10 cellular contexts compared by ENCODE assay signal in the genomic region with DNA sequence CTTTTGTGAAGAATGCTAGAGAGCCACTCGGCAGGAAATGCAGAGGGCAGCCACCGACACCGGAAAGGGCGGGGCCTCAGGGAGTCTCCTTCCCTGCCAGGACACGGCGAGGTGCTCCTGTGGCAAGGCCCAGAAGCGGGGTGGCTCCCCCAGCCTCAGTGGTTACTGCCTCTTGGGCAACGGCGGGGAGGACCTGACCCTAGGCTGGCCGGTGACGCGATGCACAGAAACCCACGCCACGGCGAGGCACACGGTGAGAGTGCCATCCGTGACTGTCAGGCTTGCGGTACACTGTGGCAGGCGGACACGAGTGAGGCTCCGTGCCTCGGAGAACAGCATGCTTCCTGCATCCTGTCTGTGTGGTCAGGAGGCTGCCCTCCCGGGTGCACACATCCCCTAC. TPM values are rescaled to one million over a fixed set of nuclear protein-coding genes. Genes with fewer than 3 reads are reported as not detected.
DNase-seq lines count a peak whose midpoint lies in the region; FAIRE-seq and TF ChIP-seq lines count a peak whose summit lies in the region.
"Had no signal": no experiment of that assay in that cellular context is flagged by ENCODE, and none has a peak within 500 bp of the region (broad histone marks: within the 10 kb centered on the region; RNA-seq: fewer than 3 reads in every experiment).

No MANE protein-coding gene starts in this region.

- TF ChIP-seq POLR2A in H1 (IDR thresholded peaks at IDR 0.05; ENCODE audit: control extremely low read depth in 1 of 2, low read depth in 2 of 2, low read length in 2 of 2) (no peak), H54 (IDR thresholded peaks at IDR 0.05; ENCODE audit: low read depth, low read length) (no peak), adrenal gland (IDR thresholded peaks at IDR 0.05) (no peak)

- no peak overlapping the region for H3K4ac ChIP-seq in H1 (replicated peaks; ENCODE audit: insufficient read length, low read depth, low read length)

- no peaks in the 10 kb centered on the region; a peak in 1 of 7 replicates for H3K4me1 ChIP-seq in H1 (replicated peaks in 1 of 4; ENCODE audit: control insufficient read depth in 3 of 4, insufficient read depth in 4 of 4, low read length in 3 of 4)
- no peaks in the 10 kb centered on the region for H3K4me1 ChIP-seq in adrenal gland (replicated peaks in 1 of 2)

- H2BK12ac ChIP-seq in H1 (ENCODE audit: low read depth, low read length), result no peak overlapping the region; the same call in 1 of the 2 replicates

- no peak overlapping the region for H3K18ac ChIP-seq in H1 (ENCODE audit: extremely low read depth, low read length)

- no peak overlapping the region for H3K14ac ChIP-seq in H1 (ENCODE audit: insufficient read length)

- POLR2A ChIA-PET in H1 (lab: Charles Lee; ENCODE audit: partially characterized antibody), result no interaction called here

- no peak overlapping the region for H4K5ac ChIP-seq in H1 (ENCODE audit: insufficient read length, low read depth, low read length)

- WGBS in H1 (ENCODE audit: extremely low coverage in 1 of 2, insufficient coverage in 1 of 2, insufficient read length in 1 of 2, insufficient replicate concordance in 2 of 2, low coverage in 1 of 2, low lambda C conversion rate in 2 of 2, missing lambda C conversion rate in 1 of 2), 2 experiments, result 93% methylated on average over 23 of the region's 23 CpGs; no CpG with 5 or more reads in 1 of the 2 experiments
- WGBS in adrenal gland, 4 donors, result 74 to 93% (median 81%) methylated on average over 4 to 23 of the region's 23 CpGs

- no peak overlapping the region for H2BK120ac ChIP-seq in H1 (replicated peaks; ENCODE audit: low read depth, low read length)

- H2BK20ac ChIP-seq in H1 (ENCODE audit: low read length), result no peak overlapping the region

- no peak for TF ChIP-seq RAD21 in H1 (IDR thresholded peaks at IDR 0.05 in 1 of 2, conservative IDR thresholded peaks at IDR 0.05 in 1 of 2; ENCODE audit: low read depth in 2 of 2, low read length in 2 of 2)

- no peak overlapping the region for H3K9ac ChIP-seq in H1 (replicated peaks in 1 of 4; ENCODE audit: extremely low read depth in 1 of 4, low read depth in 3 of 4, low read length in 3 of 4)

- no peak overlapping the region for H3K4me2 ChIP-seq in H1 (ENCODE audit: insufficient read depth in 1 of 2, low read depth in 2 of 2, low read length in 2 of 2)

- H3K23ac ChIP-seq in H1 (ENCODE audit: insufficient read length), result no peak overlapping the region

- no peaks in the 10 kb centered on the region; the same call in 1 of the 2 replicates for H3K79me1 ChIP-seq in H1 (ENCODE audit: low read depth, low read length)

- CTCF ChIA-PET in H1 (lab: Charles Lee; ENCODE audit: partially characterized antibody), result interaction anchor here (1.3 to 5.9 kb wide), 4 partner anchors 15 to 170 kb away, joined by 4 to 60 read pairs (median 10); no protein-coding TSS in a partner anchor

- intact Hi-C loops in adrenal gland (cut with DNase I), result no loop called here

- H4K8ac ChIP-seq in H1 (ENCODE audit: extremely low read depth, insufficient read depth, low read length), result no peak overlapping the region

- no peaks in the 10 kb centered on the region for H3K79me2 ChIP-seq in H1 (ENCODE audit: control insufficient read depth in 1 of 2, insufficient read depth in 2 of 2, low read length in 2 of 2)

- no peak for TF ChIP-seq EP300 in H1 (IDR thresholded peaks at IDR 0.05; ENCODE audit: borderline replicate concordance in 1 of 2, low read depth in 2 of 2, low read length in 2 of 2)

- H3K27me3 ChIP-seq in H1 (replicated peaks in 1 of 4; ENCODE audit: control insufficient read depth in 3 of 4, extremely low read depth in 1 of 4, insufficient read depth in 3 of 4, low read length in 3 of 4) (no peaks in the 10 kb centered on the region; a peak in 1 of 7 replicates), adrenal gland (no peaks in the 10 kb centered on the region)
- H3K27me3 ChIP-seq: tibial artery had no signal

- H3K9me3 ChIP-seq in H1 (ENCODE audit: insufficient read depth in 2 of 2, low read depth in 1 of 2, low read length in 1 of 2) (no peaks in the 10 kb centered on the region), adrenal gland (replicated peaks in 1 of 3) (no peaks in the 10 kb centered on the region)
- H3K9me3 ChIP-seq: tibial artery had no signal

- FAIRE-seq in H1 (lab: Jason Lieb, UNC), result no peak
- no peak for FAIRE-seq in H54 (lab: Jason Lieb, UNC)

- H3K27ac ChIP-seq in H1 (ENCODE audit: low read depth, low read length) (no peak overlapping the region), adrenal gland (no peak overlapping the region)
- H3K27ac ChIP-seq: tibial artery had no signal

- no peak overlapping the region for H3K56ac ChIP-seq in H1 (replicated peaks; ENCODE audit: insufficient read length, low read depth, low read length)

- no peak for TF ChIP-seq CTCF in H1 (IDR thresholded peaks at IDR 0.05; ENCODE audit: control extremely low read depth in 1 of 3, insufficient read depth in 1 of 3, low read depth in 1 of 3, low read length in 3 of 3)
- TF ChIP-seq CTCF in adrenal gland (IDR thresholded peaks at IDR 0.05), result no peak

- DNase-seq in T-helper 1 cell (peak in 4 of 5 donors; percentile 35 to 59 (median 37)), H1 (ENCODE audit: low read depth in 1 of 2, low spot score in 2 of 2) (no peak), NCI-H146 treated with DMSO at 0.1 percent for 48 hours (lab: John Stamatoyannopoulos, UW; ENCODE audit: unreplicated experiment) (no peak), H54 (ENCODE audit: insufficient read length, low spot score) (no peak), adrenal gland (no peak), COLO668 (lab: John Stamatoyannopoulos, UW; ENCODE audit: unreplicated experiment) (no peak)
- DNase-seq in activated T-cell treated with anti-CD3 and anti-CD28 coated beads, Interleukin-2, amount 50 U/mL, for 1 hour, result peak; percentile 53
- DNase-seq in stimulated activated CD8-positive, alpha-beta memory T cell treated with anti-CD3 and anti-CD28 coated beads, Interleukin-15, amount 100 ng/mL, for 48 hours (ENCODE audit: low read depth in 2 of 2), result peak; percentile 38 to 39
- DNase-seq: NCI-H1694, tibial artery had no signal

- H3K36me3 ChIP-seq in H1 (ENCODE audit: control insufficient read depth in 2 of 4, insufficient read depth in 4 of 4, low read length in 3 of 4), result peaks cover 0 to 27% (median 6%) of the 10 kb centered on the region in 4 experiments; a peak in 5 of 8 replicates
- peaks cover 0 to 74% of the 10 kb centered on the region in 2 donors for H3K36me3 ChIP-seq in adrenal gland (replicated peaks in 1 of 2)

- H2AFZ ChIP-seq in H1 (ENCODE audit: low read length), result no peak overlapping the region

- H3K4me3 ChIP-seq in H1 (ENCODE audit: extremely low read depth in 1 of 4, insufficient read depth in 2 of 4, low read depth in 3 of 4, low read length in 4 of 4), result no peak overlapping the region
- no peak overlapping the region for H3K4me3 ChIP-seq in adrenal gland
- H3K4me3 ChIP-seq: tibial artery had no signal

- peaks cover 0 to 2% of the 10 kb centered on the region in 2 experiments for H4K20me1 ChIP-seq in H1 (replicated peaks in 1 of 2; ENCODE audit: control insufficient read depth in 1 of 2, insufficient read depth in 2 of 2, low read length in 2 of 2)

- H2BK5ac ChIP-seq in H1 (ENCODE audit: low read depth, low read length), result peak overlapping the region; percentile 77

- no peaks in the 10 kb centered on the region for H3K23me2 ChIP-seq in H1 (ENCODE audit: low read depth, low read length)

- H2AK5ac ChIP-seq in H1 (ENCODE audit: low read depth, low read length), result no peak overlapping the region

- H2BK15ac ChIP-seq in H1 (ENCODE audit: low read length), result no peak overlapping the region

- H4K91ac ChIP-seq in H1 (replicated peaks; ENCODE audit: insufficient read length, low read length), result peak overlapping the region; percentile 39

TF ChIP-seq in H1, 55 proteins besides CTCF, POLR2A, EP300 and RAD21:
- TF ChIP-seq FOSL1 (IDR thresholded peaks at IDR 0.05; ENCODE audit: insufficient read depth, low read depth, low read length) (no peak), RBBP5 (IDR thresholded peaks at IDR 0.05; ENCODE audit: borderline replicate concordance, low read depth, low read length) (no peak), NANOG (IDR thresholded peaks at IDR 0.05; ENCODE audit: insufficient read depth, low read depth, low read length, poor library complexity, severe bottlenecking) (no peak), SUZ12 (IDR thresholded peaks at IDR 0.05; ENCODE audit: low read length) (no peak), JUN (IDR thresholded peaks at IDR 0.05; ENCODE audit: low read depth, low read length) (no peak), RNF2 (IDR thresholded peaks at IDR 0.05; ENCODE audit: borderline replicate concordance, low read depth, low read length, missing control alignments, poor library complexity, severe bottlenecking) (no peak), TEAD4 (IDR thresholded peaks at IDR 0.05; ENCODE audit: low read depth, low read length) (no peak), GTF2F1 (IDR thresholded peaks at IDR 0.05; ENCODE audit: borderline replicate concordance, low read depth, low read length) (no peak), CREB1 (IDR thresholded peaks at IDR 0.05) (no peak), ASH2L (IDR thresholded peaks at IDR 0.05; ENCODE audit: low read length) (no peak)
- TF ChIP-seq, protein P1, sequence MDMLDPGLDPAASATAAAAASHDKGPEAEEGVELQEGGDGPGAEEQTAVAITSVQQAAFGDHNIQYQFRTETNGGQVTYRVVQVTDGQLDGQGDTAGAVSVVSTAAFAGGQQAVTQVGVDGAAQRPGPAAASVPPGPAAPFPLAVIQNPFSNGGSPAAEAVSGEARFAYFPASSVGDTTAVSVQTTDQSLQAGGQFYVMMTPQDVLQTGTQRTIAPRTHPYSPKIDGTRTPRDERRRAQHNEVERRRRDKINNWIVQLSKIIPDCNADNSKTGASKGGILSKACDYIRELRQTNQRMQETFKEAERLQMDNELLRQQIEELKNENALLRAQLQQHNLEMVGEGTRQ (IDR thresholded peaks at IDR 0.05; ENCODE audit: low read length), result no peak
TF ChIP-seq in H1: peak in this region for 0.

RNA-seq across cellular contexts. Expression of a gene that starts 47.8 kb away (rescaled TPM):
- not detected in 2 replicates for total RNA-seq in H1 (2021; fragmentation: NEBNext Ultra II Directional; extraction: Animal tissue kit (Norgen Biotek cat#: 25700))
- polyA plus RNA-seq in H1 (2011; rRNA removed), result 0.15 and 0.20 TPM in 2 replicates
- polyA plus RNA-seq in H1 (2011; cell fraction: cytosol; rRNA removed), result 0.19 TPM
- 0.77 TPM for polyA plus RNA-seq in H1 (2011; cell fraction: nucleus; rRNA removed)
- 0.13 to 0.35 TPM (median 0.26 TPM) in 4 replicates for polyA plus RNA-seq in H1 (2012, experiment 1 of 2)
- polyA plus RNA-seq in H1 (2012, experiment 2 of 2), result 0.17 TPM
- polyA plus RNA-seq in H1 (2013, experiment 1 of 2), result not detected
- 0.06 TPM for polyA plus RNA-seq in H1 (2013, experiment 2 of 2)
- 0.05 TPM in 1 of 2 replicates, not detected in the other for polyA minus RNA-seq in H1 (2011; rRNA and poly(A)+ RNA removed)
- polyA minus RNA-seq in H1 (2011; cell fraction: cytosol; rRNA and poly(A)+ RNA removed), result not detected
- polyA minus RNA-seq in H1 (2011; cell fraction: nucleus; rRNA and poly(A)+ RNA removed), result not detected
- 1 to 10 TPM; 1.1 to 8.1 (median 2.5) TPM for total RNA-seq in adrenal gland
- polyA plus RNA-seq in adrenal gland, result 1 to 10 TPM in 2 of 3 donors, under 1 TPM in 1; 0.62 to 8.3 (median 5.9) TPM

Comparison
In these comparisons a context has a peak if more than half of its experiments do, and no peak if none do; other contexts are left out.
1. DNase-seq: peak in T-helper 1 cell (4 of 5), activated T-cell treated with anti-CD3 and anti-CD28 coated beads, Interleukin-2, amount 50 U/mL, for 1 hour (single experiment) and stimulated activated CD8-positive, alpha-beta memory T cell treated with anti-CD3 and anti-CD28 coated beads, Interleukin-15, amount 100 ng/mL, for 48 hours (2 of 2); none in H1 (0 of 2), NCI-H146 treated with DMSO at 0.1 percent for 48 hours (single experiment), H54 (single experiment), adrenal gland (0 of 7) and COLO668 (single experiment).